11 cellular contexts compared by ENCODE assay signal in the genomic region with DNA sequence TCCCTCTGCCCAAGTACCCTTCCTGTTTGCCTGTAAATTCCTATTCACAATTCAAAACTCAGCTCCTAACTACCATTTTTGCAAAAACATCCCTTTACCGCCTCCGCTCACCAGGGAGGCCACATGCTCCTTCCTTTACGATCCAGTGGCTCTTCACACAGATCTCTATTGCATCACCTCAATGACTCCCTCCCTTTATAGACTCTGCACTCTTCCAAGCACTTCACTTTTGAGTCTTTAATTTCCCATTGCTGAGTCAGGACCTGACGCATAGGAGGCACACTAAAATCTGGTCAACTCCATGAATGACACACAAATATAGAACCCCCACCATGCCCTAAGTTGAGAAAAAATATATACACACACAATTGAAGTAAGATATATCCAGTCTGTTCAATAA. TPM values are rescaled to one million over a fixed set of nuclear protein-coding genes. Genes with fewer than 3 reads are reported as not detected.
DNase-seq lines count a peak whose midpoint lies in the region; ATAC-seq and TF ChIP-seq lines count a peak whose summit lies in the region.
"Had no signal": no experiment of that assay in that cellular context is flagged by ENCODE, and none has a peak within 500 bp of the region (broad histone marks: within the 10 kb centered on the region; RNA-seq: fewer than 3 reads in every experiment).

No MANE protein-coding gene starts in this region.

- H3K27me3 Mint-ChIP-seq in glutamatergic neuron (ENCODE audit: unreplicated experiment): no peaks in the 10 kb centered on the region
- no peaks in the 10 kb centered on the region for H3K27me3 Mint-ChIP-seq in CD4-positive, alpha-beta memory T cell

- no peaks in the 10 kb centered on the region for H4K20me1 ChIP-seq in PC-3 (ENCODE audit: low read length)

- H3K9me2 ChIP-seq in PC-3 (replicated peaks; ENCODE audit: low read length): no peaks in the 10 kb centered on the region

- H3K27ac ChIP-seq in heart left ventricle (no peak overlapping the region), PC-3 (ENCODE audit: low read length) (peak overlapping the region; percentile 58)
- no peak overlapping the region for H3K27ac ChIP-seq in CD4-positive, alpha-beta memory T cell (ENCODE audit: low read depth, low read length)
- H3K27ac ChIP-seq: coronary artery had no signal

- peaks cover 3% of the 10 kb centered on the region for H3K4me1 Mint-ChIP-seq in glutamatergic neuron (ENCODE audit: low read depth, unreplicated experiment)
- H3K4me1 Mint-ChIP-seq in CD4-positive, alpha-beta memory T cell: peaks cover 3 to 14% (median 7%) of the 10 kb centered on the region in 4 donors

- H3K9me3 ChIP-seq in heart left ventricle: no peaks in the 10 kb centered on the region
- no peaks in the 10 kb centered on the region for H3K9me3 ChIP-seq in PC-3 (ENCODE audit: low read length)
- no peaks in the 10 kb centered on the region for H3K9me3 ChIP-seq in CD4-positive, alpha-beta memory T cell (ENCODE audit: control insufficient read depth in 1 of 2, low read length in 2 of 2)

- no peak for DNase-seq in heart left ventricle
- DNase-seq in cardiac septum (ENCODE audit: low spot score): no peak
- DNase-seq in PC-3: peak; percentile 95
- DNase-seq in glutamatergic neuron: no peak
- no peak for DNase-seq in CD4-positive, alpha-beta memory T cell
- DNase-seq: activated CD8-positive, alpha-beta T cell treated with anti-CD3 and anti-CD28 coated beads, Interleukin-2, amount 10 ng/mL, durations not matched to agents 7 days and 5 days had no signal

- H3K4me1 ChIP-seq in heart left ventricle: peaks cover 0 to 47% (median 21%) of the 10 kb centered on the region in 12 donors
- peaks cover 14% of the 10 kb centered on the region for H3K4me1 ChIP-seq in PC-3 (ENCODE audit: insufficient read depth, low read length)
- no peaks in the 10 kb centered on the region for H3K4me1 ChIP-seq in CD4-positive, alpha-beta memory T cell (ENCODE audit: insufficient read depth, low read length)

- H3K9ac ChIP-seq in PC-3 (ENCODE audit: low read length): peak overlapping the region; percentile 25

- H3K36me3 ChIP-seq in heart left ventricle (peaks cover 0 to 9% (median 3%) of the 10 kb centered on the region in 9 donors), PC-3 (ENCODE audit: low read depth, low read length) (no peaks in the 10 kb centered on the region)
- H3K36me3 ChIP-seq in CD4-positive, alpha-beta memory T cell (ENCODE audit: insufficient read depth, low read length): no peaks in the 10 kb centered on the region

- no peaks in the 10 kb centered on the region for H3K36me3 Mint-ChIP-seq in glutamatergic neuron (ENCODE audit: unreplicated experiment)
- H3K36me3 Mint-ChIP-seq in CD4-positive, alpha-beta memory T cell: peaks cover 0 to 2% of the 10 kb centered on the region in 2 donors
- H3K36me3 Mint-ChIP-seq: CD14-positive monocyte had no signal

- no peaks in the 10 kb centered on the region for H3K9me3 Mint-ChIP-seq in glutamatergic neuron (ENCODE audit: unreplicated experiment)
- H3K9me3 Mint-ChIP-seq in CD4-positive, alpha-beta memory T cell: peaks cover 0 to 1% (median 0%) of the 10 kb centered on the region in 8 donors
- H3K9me3 Mint-ChIP-seq: CD14-positive monocyte had no signal

- no peak overlapping the region for H3K4me3 Mint-ChIP-seq in glutamatergic neuron (ENCODE audit: unreplicated experiment)
- no peak overlapping the region for H3K4me3 Mint-ChIP-seq in CD4-positive, alpha-beta memory T cell
- H3K4me3 Mint-ChIP-seq: activated CD8-positive, alpha-beta T cell treated with anti-CD3 and anti-CD28 coated beads, Interleukin-2, amount 10 ng/mL, durations not matched to agents 7 days and 5 days; CD14-positive monocyte had no signal

- CTCF ChIA-PET in PC-3 (lab: Charles Lee): no interaction called here
- CTCF ChIA-PET in CD4-positive, alpha-beta memory T cell (lab: Charles Lee; ENCODE audit: partially characterized antibody): interaction anchor here (9.7 kb wide), 1 partner anchor 109 kb away, joined by 265 read pairs; no protein-coding TSS in a partner anchor

- peak in 3 of 4 donors; percentile 57 to 84 (median 81) for ATAC-seq in heart left ventricle
- ATAC-seq in PC-3: peak; percentile 99
- ATAC-seq in HG03469 (IDR thresholded peaks at IDR 0.05; ENCODE audit: unreplicated experiment): no peak
- no peak for ATAC-seq in HG02763 (IDR thresholded peaks at IDR 0.05; ENCODE audit: unreplicated experiment)
- no peak for ATAC-seq in GM18909 (IDR thresholded peaks at IDR 0.05; ENCODE audit: poor library complexity, unreplicated experiment)
- ATAC-seq: activated CD8-positive, alpha-beta T cell treated with anti-CD3 and anti-CD28 coated beads, Interleukin-2, amount 10 ng/mL, durations not matched to agents 7 days and 5 days had no signal

- no peaks in the 10 kb centered on the region for H3K27me3 ChIP-seq in heart left ventricle
- no peaks in the 10 kb centered on the region for H3K27me3 ChIP-seq in PC-3 (ENCODE audit: low read length)
- no peaks in the 10 kb centered on the region for H3K27me3 ChIP-seq in CD4-positive, alpha-beta memory T cell (ENCODE audit: insufficient read depth, low read length)

- BruUV-seq in PC-3 (replicated peaks; lab: Mats Ljungman, UMichigan): no TSS peak

- H3K79me2 ChIP-seq in PC-3 (ENCODE audit: low read length): peaks cover 36% of the 10 kb centered on the region

- H2AFZ ChIP-seq in PC-3 (ENCODE audit: low read length): peak overlapping the region; percentile 68

- H3K4me3 ChIP-seq in heart left ventricle (no peak overlapping the region), PC-3 (ENCODE audit: low read length) (no peak overlapping the region)
- H3K4me3 ChIP-seq in CD4-positive, alpha-beta memory T cell (ENCODE audit: low read length in 2 of 2): no peak overlapping the region
- H3K4me3 ChIP-seq: coronary artery had no signal

- TF ChIP-seq CTCF in heart left ventricle (IDR thresholded peaks at IDR 0.05): no peak
- TF ChIP-seq CTCF in PC-3 (conservative IDR thresholded peaks at IDR 0.05; ENCODE audit: low read depth, low read length): no peak
- no peak for TF ChIP-seq CTCF in glutamatergic neuron (IDR thresholded peaks at IDR 0.05; ENCODE audit: partially characterized antibody, unreplicated experiment)

- 52 to 60% (median 56%) methylated on average over 4 of the region's 4 CpGs for WGBS in heart left ventricle, 4 donors

- no peaks in the 10 kb centered on the region for H3F3A ChIP-seq in PC-3 (ENCODE audit: low read length, unreplicated experiment)

- H3K27ac Mint-ChIP-seq in glutamatergic neuron (ENCODE audit: unreplicated experiment): peak overlapping the region; percentile 67
- peak overlapping the region in 2 of 7 donors; percentile 1 to 65 for H3K27ac Mint-ChIP-seq in CD4-positive, alpha-beta memory T cell
- H3K27ac Mint-ChIP-seq: activated CD8-positive, alpha-beta T cell treated with anti-CD3 and anti-CD28 coated beads, Interleukin-2, amount 10 ng/mL, durations not matched to agents 7 days and 5 days; CD14-positive monocyte had no signal

- POLR2A ChIA-PET in PC-3 (lab: Charles Lee; ENCODE audit: unreplicated experiment): no interaction called here
- POLR2A ChIA-PET in CD4-positive, alpha-beta memory T cell (lab: Charles Lee; ENCODE audit: partially characterized antibody): no interaction called here

- peak overlapping the region; percentile 45 for H3K4me2 ChIP-seq in PC-3 (ENCODE audit: low read length)

- TF ChIP-seq POLR2A in heart left ventricle (IDR thresholded peaks at IDR 0.05): no peak

- intact Hi-C loops in heart left ventricle (cut with DNase I): loop anchor here in 1 of 10 donors (10.0 kb wide), 1 partner anchor 173 kb away; no protein-coding TSS in a partner anchor
- intact Hi-C loops in cardiac septum (cut with DNase I): no loop called here
- intact Hi-C loops in PC-3 (cut with micrococcal nuclease): loop anchor here (10.0 kb wide), 2 partner anchors 47 to 273 kb away; no protein-coding TSS in a partner anchor
- intact Hi-C loops in CD4-positive, alpha-beta memory T cell (cut with micrococcal nuclease): no loop called here

RNA-seq across cellular contexts. Expression of a gene that starts 45.9 kb away (rescaled TPM):
- 10 to 100 TPM; 59.0 to 96.2 (median 78.1) TPM for total RNA-seq in heart left ventricle
- 10 to 100 TPM; 27.5 to 47.6 TPM for polyA plus RNA-seq in heart left ventricle
- total RNA-seq in cardiac septum: 67.8 TPM
- total RNA-seq in PC-3 (2014; rRNA removed): 13.0 and 16.4 TPM in 2 replicates
- 24.6 TPM for total RNA-seq in glutamatergic neuron (ENCODE audit: unreplicated experiment)
- 10 to 100 TPM; 23.3 to 30.5 TPM for total RNA-seq in CD4-positive, alpha-beta memory T cell
- 1 to 10 TPM in 1 of 2 donors, under 1 TPM in 1; 0.72 to 8.2 TPM for polyA plus RNA-seq in CD4-positive, alpha-beta memory T cell

Comparison
In these comparisons a context has a peak if more than half of its experiments do, and no peak if none do; other contexts are left out.
1. ATAC-seq: peak in heart left ventricle (3 of 4) and PC-3 (single experiment); none in HG03469 (single experiment), HG02763 (single experiment) and GM18909 (single experiment).